9 cellular contexts compared by ENCODE assay signal in the genomic region with DNA sequence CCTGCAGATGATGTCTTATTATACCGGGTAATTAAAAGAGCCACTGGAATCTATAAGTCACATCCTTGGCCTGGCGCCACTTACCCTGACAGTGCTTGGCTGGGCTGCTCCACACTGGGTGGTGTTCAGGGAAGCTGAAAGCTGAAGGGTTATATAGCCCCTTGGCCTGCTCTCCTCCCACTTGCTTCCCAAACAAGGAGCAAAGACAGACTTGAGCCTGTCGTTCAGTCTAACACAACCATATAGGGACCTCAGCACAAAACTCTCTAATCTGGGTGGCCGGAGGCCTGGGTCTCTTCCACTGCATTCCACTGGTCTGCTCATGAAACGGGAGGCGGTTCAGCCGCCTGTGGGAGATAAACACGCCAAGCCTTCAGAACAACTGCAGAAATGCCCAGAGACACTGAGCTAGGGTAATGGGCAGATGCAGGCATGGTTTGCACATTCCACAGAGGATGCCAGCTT. TPM values are rescaled to one million over a fixed set of nuclear protein-coding genes. Genes with fewer than 3 reads are reported as not detected.
DNase-seq lines count a peak whose midpoint lies in the region; ATAC-seq and TF ChIP-seq lines count a peak whose summit lies in the region.
"Had no signal": no experiment of that assay in that cellular context is flagged by ENCODE, and none has a peak within 500 bp of the region (broad histone marks: within the 10 kb centered on the region; RNA-seq: fewer than 3 reads in every experiment).

A gene (minus strand): TSS at position 127 of the 465 bp plus-strand sequence. CDS start 3,843 bp downstream, outside the sequence.

- H3K4me3 Mint-ChIP-seq in activated CD4-positive, alpha-beta memory T cell treated with anti-CD3 and anti-CD28 coated beads for 36 hours, result no peak within 1 kb of the TSS
- H3K4me3 Mint-ChIP-seq in osteocyte (ENCODE audit: unreplicated experiment), result peak within 1 kb of the TSS; percentile 75
- no peak within 1 kb of the TSS for H3K4me3 Mint-ChIP-seq in endodermal cell
- H3K4me3 Mint-ChIP-seq: effector memory CD8-positive, alpha-beta T cell had no signal

- intact Hi-C loops in activated CD4-positive, alpha-beta memory T cell treated with anti-CD3 and anti-CD28 coated beads for 36 hours (cut with micrococcal nuclease), result no loop called here

- TF ChIP-seq POLR2A in gastroesophageal sphincter (IDR thresholded peaks at IDR 0.05), result peak; percentile 97 to 98

- H3K27me3 ChIP-seq in gastroesophageal sphincter (no peaks in the 10 kb centered on the region), endodermal cell (ENCODE audit: control insufficient read depth, insufficient read depth, low read length, poor library complexity, severe bottlenecking) (no peaks in the 10 kb centered on the region)

- H3K27ac ChIP-seq in gastroesophageal sphincter, result peak within 1 kb of the TSS; percentile 85 to 100 (median 91)
- no peak within 1 kb of the TSS for H3K27ac ChIP-seq in endodermal cell (ENCODE audit: low read depth, low read length)

- peak; percentile 86 for ATAC-seq in gastroesophageal sphincter
- ATAC-seq in GM21360 (IDR thresholded peaks at IDR 0.05; ENCODE audit: unreplicated experiment), result no peak
- ATAC-seq: effector memory CD8-positive, alpha-beta T cell had no signal

- CTCF ChIA-PET in activated CD4-positive, alpha-beta memory T cell treated with anti-CD3 and anti-CD28 coated beads for 36 hours (lab: Charles Lee), result no interaction called here

- DNase-seq in AG20443 (ENCODE audit: low spot score) (peak; percentile 46), osteocyte (ENCODE audit: extremely low spot score, unreplicated experiment) (no peak), endodermal cell (no peak), NCI-H1417 (lab: John Stamatoyannopoulos, UW) (no peak)
- DNase-seq in activated CD4-positive, alpha-beta memory T cell treated with anti-CD3 and anti-CD28 coated beads for 36 hours, result no peak
- no peak for DNase-seq in activated effector memory CD4-positive, alpha-beta T cell treated with Interleukin-2 at 50 U/mL for 16 hours
- DNase-seq: effector memory CD8-positive, alpha-beta T cell had no signal

- TF ChIP-seq EP300 in gastroesophageal sphincter (IDR thresholded peaks at IDR 0.05), result no peak

- H3K27me3 Mint-ChIP-seq in activated CD4-positive, alpha-beta memory T cell treated with anti-CD3 and anti-CD28 coated beads for 36 hours, result no peaks in the 10 kb centered on the region
- no peaks in the 10 kb centered on the region for H3K27me3 Mint-ChIP-seq in osteocyte (ENCODE audit: unreplicated experiment)
- no peaks in the 10 kb centered on the region for H3K27me3 Mint-ChIP-seq in endodermal cell (ENCODE audit: insufficient read depth)
- H3K27me3 Mint-ChIP-seq: effector memory CD8-positive, alpha-beta T cell had no signal

- H3K36me3 Mint-ChIP-seq in activated CD4-positive, alpha-beta memory T cell treated with anti-CD3 and anti-CD28 coated beads for 36 hours, result peaks cover 3% of the 10 kb centered on the region
- H3K36me3 Mint-ChIP-seq in osteocyte (ENCODE audit: unreplicated experiment) (no peaks in the 10 kb centered on the region), endodermal cell (ENCODE audit: low read depth) (no peaks in the 10 kb centered on the region)

- peaks cover 0 to 55% (median 5%) of the 10 kb centered on the region in 3 donors for H3K4me1 ChIP-seq in gastroesophageal sphincter
- no peaks in the 10 kb centered on the region for H3K4me1 ChIP-seq in endodermal cell (ENCODE audit: control insufficient read depth, insufficient read depth, low read length)

- H3K9me3 ChIP-seq in gastroesophageal sphincter (no peaks in the 10 kb centered on the region), endodermal cell (ENCODE audit: control insufficient read depth, low read length) (no peaks in the 10 kb centered on the region)

- no peak within 1 kb of the TSS for H3K27ac Mint-ChIP-seq in activated CD4-positive, alpha-beta memory T cell treated with anti-CD3 and anti-CD28 coated beads for 36 hours
- H3K27ac Mint-ChIP-seq in osteocyte (ENCODE audit: unreplicated experiment), result peak within 1 kb of the TSS; percentile 94
- no peak within 1 kb of the TSS for H3K27ac Mint-ChIP-seq in endodermal cell
- H3K27ac Mint-ChIP-seq: effector memory CD8-positive, alpha-beta T cell had no signal

- TF ChIP-seq CTCF in gastroesophageal sphincter (IDR thresholded peaks at IDR 0.05) (peak in 1 of 4 experiments; percentile 2), osteocyte (IDR thresholded peaks at IDR 0.05) (no peak), endodermal cell (conservative IDR thresholded peaks at IDR 0.05) (no peak)

- H3K9ac ChIP-seq in endodermal cell (ENCODE audit: extremely low read depth, low read length, poor library complexity, severe bottlenecking), result no peak within 1 kb of the TSS

- H3K36me3 ChIP-seq in gastroesophageal sphincter, result peaks cover 0 to 13% of the 10 kb centered on the region in 2 donors
- H3K36me3 ChIP-seq in endodermal cell (ENCODE audit: control insufficient read depth, insufficient read depth, low read length), result no peaks in the 10 kb centered on the region

- 29 to 35% methylated on average over 3 to 6 of the region's 8 CpGs for WGBS in gastroesophageal sphincter (ENCODE audit: low coverage in 1 of 2), 2 donors
- WGBS in endodermal cell (ENCODE audit: insufficient coverage in 1 of 2, insufficient read length in 1 of 2), 2 experiments, result 89 to 94% methylated on average over 7 to 8 of the region's 8 CpGs

- no peaks in the 10 kb centered on the region for H3K9me3 Mint-ChIP-seq in activated CD4-positive, alpha-beta memory T cell treated with anti-CD3 and anti-CD28 coated beads for 36 hours
- H3K9me3 Mint-ChIP-seq in osteocyte (ENCODE audit: unreplicated experiment) (no peaks in the 10 kb centered on the region), endodermal cell (no peaks in the 10 kb centered on the region)
- H3K9me3 Mint-ChIP-seq: effector memory CD8-positive, alpha-beta T cell had no signal

- H3K4me3 ChIP-seq in gastroesophageal sphincter (peak within 1 kb of the TSS; percentile 56 to 100), endodermal cell (ENCODE audit: low read length) (no peak within 1 kb of the TSS)

- H3K4me1 Mint-ChIP-seq in activated CD4-positive, alpha-beta memory T cell treated with anti-CD3 and anti-CD28 coated beads for 36 hours (ENCODE audit: low read depth), result no peaks in the 10 kb centered on the region
- H3K4me1 Mint-ChIP-seq in osteocyte (ENCODE audit: unreplicated experiment) (peaks cover 67% of the 10 kb centered on the region), endodermal cell (no peaks in the 10 kb centered on the region)

- POLR2A ChIA-PET in activated CD4-positive, alpha-beta memory T cell treated with anti-CD3 and anti-CD28 coated beads for 36 hours (lab: Charles Lee), result no interaction called here

RNA-seq across cellular contexts. Expression of the gene that starts here (rescaled TPM):
- 10 to 100 TPM; 18.6 to 23.3 TPM for total RNA-seq in activated CD4-positive, alpha-beta memory T cell treated with anti-CD3 and anti-CD28 coated beads for 36 hours
- total RNA-seq in gastroesophageal sphincter, result 1,000 to 10,000 TPM; 5,887 to 9,086 (median 7,887) TPM
- 315 and 329 TPM in 2 replicates for total RNA-seq in osteocyte
- not detected for total RNA-seq in endodermal cell
- polyA plus RNA-seq in endodermal cell (2013, experiment 1 of 2), result 86.0 TPM
- 99.5 TPM for polyA plus RNA-seq in endodermal cell (2013, experiment 2 of 2)

Comparison
In these comparisons a context has a peak if more than half of its experiments do, and no peak if none do; other contexts are left out.
1. RNA of the gene that starts here (total RNA-seq): 5,887 to 9,086 TPM in gastroesophageal sphincter; 315 to 329 TPM in osteocyte, 18.6 to 23.3 TPM in activated CD4-positive, alpha-beta memory T cell treated with anti-CD3 and anti-CD28 coated beads for 36 hours and not detected in endodermal cell; every median in the first group is over 10 times any median in the second.